ENCODE assay signal across 9 cellular contexts in the genomic region with DNA sequence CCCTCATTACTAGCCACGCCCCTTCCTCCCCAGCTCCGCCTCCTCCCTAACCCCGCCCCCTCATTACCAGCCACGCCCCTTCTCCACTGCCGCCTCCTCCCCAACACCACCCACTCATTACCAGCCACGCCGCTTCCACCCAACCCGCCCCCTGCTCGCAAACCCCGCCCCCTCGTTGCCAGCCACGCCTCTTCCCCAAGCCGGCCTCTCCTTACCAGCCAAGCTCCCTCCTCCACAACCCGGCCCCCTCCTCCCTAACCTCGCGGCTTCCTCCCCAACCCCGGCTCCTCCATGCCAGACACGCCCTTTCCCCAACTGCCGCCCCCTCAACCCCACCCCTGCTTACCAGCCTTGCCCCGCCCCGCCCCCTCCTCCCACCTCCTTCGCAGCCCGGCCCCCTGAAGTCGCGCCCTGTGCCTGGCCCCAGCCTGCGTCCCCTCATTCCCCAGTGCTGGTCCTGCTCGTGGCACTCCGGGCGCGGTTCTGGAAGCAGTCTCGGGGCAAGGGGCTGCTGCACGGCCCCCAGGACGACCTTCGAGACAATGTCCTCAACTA. TPM values are rescaled to one million over a fixed set of nuclear protein-coding genes. Genes with fewer than 3 reads are reported as not detected.
DNase-seq lines count a peak whose midpoint lies in the region; ATAC-seq, FAIRE-seq and TF ChIP-seq lines count a peak whose summit lies in the region.
"Had no signal": no experiment of that assay in that cellular context is flagged by ENCODE, and none has a peak within 500 bp of the region (broad histone marks: within the 10 kb centered on the region; RNA-seq: fewer than 3 reads in every experiment).

No MANE protein-coding gene starts in this region.

- no peak overlapping the region for H2BK12ac ChIP-seq in trophoblast cell (ENCODE audit: low read length)

- ATAC-seq in activated naive CD8-positive, alpha-beta T cell treated with anti-CD3 and anti-CD28 coated beads, Interleukin-2, amount 10 ng/mL, durations not matched to agents 7 days and 5 days (ENCODE audit: low read depth), result peak; percentile 16
- no peak for ATAC-seq in HG03139 (IDR thresholded peaks at IDR 0.05; ENCODE audit: unreplicated experiment)

- no peak overlapping the region for H3K27ac ChIP-seq in trophoblast cell (ENCODE audit: low read depth, low read length)
- H3K27ac ChIP-seq: 22Rv1 had no signal

- no peaks in the 10 kb centered on the region for H3K9me3 Mint-ChIP-seq in activated naive CD8-positive, alpha-beta T cell treated with anti-CD3 and anti-CD28 coated beads, Interleukin-2, amount 10 ng/mL, durations not matched to agents 7 days and 5 days

- H4K8ac ChIP-seq in trophoblast cell (ENCODE audit: low read depth, low read length), result no peak overlapping the region

- H3K4me2 ChIP-seq in trophoblast cell (ENCODE audit: low read length), result no peak overlapping the region

- no peak overlapping the region for H4K91ac ChIP-seq in trophoblast cell (ENCODE audit: low read depth, low read length)

- no peak overlapping the region for H3K27ac Mint-ChIP-seq in activated naive CD8-positive, alpha-beta T cell treated with anti-CD3 and anti-CD28 coated beads, Interleukin-2, amount 10 ng/mL, durations not matched to agents 7 days and 5 days

- no peak overlapping the region for H3K14ac ChIP-seq in trophoblast cell (ENCODE audit: low read length)

- FAIRE-seq in GM12891 (lab: Jason Lieb, UNC), result no peak

- H3K4me1 Mint-ChIP-seq in activated naive CD8-positive, alpha-beta T cell treated with anti-CD3 and anti-CD28 coated beads, Interleukin-2, amount 10 ng/mL, durations not matched to agents 7 days and 5 days, result no peaks in the 10 kb centered on the region

- H2BK120ac ChIP-seq in trophoblast cell (ENCODE audit: insufficient read depth, low read length, poor library complexity), result no peak overlapping the region

- DNase-seq in DMS 273 (lab: John Stamatoyannopoulos, UW; ENCODE audit: unreplicated experiment), result peak; percentile 62
- DNase-seq in DMS 273 treated with DMSO at 0.1 percent for 48 hours (lab: John Stamatoyannopoulos, UW), result no peak
- DNase-seq in NCI-H69 (lab: John Stamatoyannopoulos, UW), result peak; percentile 57
- peak; percentile 39 for DNase-seq in activated naive CD8-positive, alpha-beta T cell treated with anti-CD3 and anti-CD28 coated beads, Interleukin-2, amount 10 ng/mL, durations not matched to agents 7 days and 5 days
- DNase-seq in kidney tubule cell (ENCODE audit: low spot score), result peak; percentile 34
- DNase-seq in trophoblast cell, result no peak
- DNase-seq in GM12891 (ENCODE audit: insufficient read length, low spot score), result no peak

- peaks cover 4% of the 10 kb centered on the region for H3K27me3 ChIP-seq in trophoblast cell (ENCODE audit: insufficient read depth, low read length)

- no peak for TF ChIP-seq POLR2A in GM12891 (IDR thresholded peaks at IDR 0.05; ENCODE audit: low read depth, low read length)

- H2AK5ac ChIP-seq in trophoblast cell (ENCODE audit: low read length), result no peak overlapping the region

- H3K4ac ChIP-seq in trophoblast cell (ENCODE audit: low read depth, low read length), result no peak overlapping the region

- H3K18ac ChIP-seq in trophoblast cell (ENCODE audit: low read length), result no peak overlapping the region

- H2AFZ ChIP-seq in trophoblast cell (ENCODE audit: insufficient read depth, low read length, poor library complexity), result no peak overlapping the region

- no peaks in the 10 kb centered on the region for H3K36me3 ChIP-seq in trophoblast cell (ENCODE audit: control insufficient read depth in 1 of 2, insufficient read depth in 2 of 2, low read length in 2 of 2)

- H3K23ac ChIP-seq in trophoblast cell (ENCODE audit: low read length), result no peak overlapping the region

- no peak overlapping the region for H3K9ac ChIP-seq in trophoblast cell (ENCODE audit: low read length)

- H3K9me3 ChIP-seq in trophoblast cell (ENCODE audit: insufficient read depth, low read depth, low read length), result peaks cover 4% of the 10 kb centered on the region

- no peaks in the 10 kb centered on the region for H3K79me2 ChIP-seq in trophoblast cell (ENCODE audit: control insufficient read depth, insufficient read depth, low read length, poor library complexity)

- WGBS in trophoblast cell (ENCODE audit: extremely low coverage, insufficient coverage, insufficient read length), result no CpG with 5 or more reads among the region's 34 CpGs

- H3K36me3 Mint-ChIP-seq in activated naive CD8-positive, alpha-beta T cell treated with anti-CD3 and anti-CD28 coated beads, Interleukin-2, amount 10 ng/mL, durations not matched to agents 7 days and 5 days, result no peaks in the 10 kb centered on the region

- H3K4me3 Mint-ChIP-seq in activated naive CD8-positive, alpha-beta T cell treated with anti-CD3 and anti-CD28 coated beads, Interleukin-2, amount 10 ng/mL, durations not matched to agents 7 days and 5 days, result no peak overlapping the region

- H3K4me3 ChIP-seq in trophoblast cell (ENCODE audit: low read depth, low read length), result no peak overlapping the region

- H2BK5ac ChIP-seq in trophoblast cell (ENCODE audit: low read depth, low read length, poor library complexity), result no peak overlapping the region

- H3K79me1 ChIP-seq in trophoblast cell (ENCODE audit: low read length), result no peaks in the 10 kb centered on the region

- H4K12ac ChIP-seq in trophoblast cell (ENCODE audit: low read depth, low read length), result no peak overlapping the region

- H3K27me3 Mint-ChIP-seq in activated naive CD8-positive, alpha-beta T cell treated with anti-CD3 and anti-CD28 coated beads, Interleukin-2, amount 10 ng/mL, durations not matched to agents 7 days and 5 days, result no peaks in the 10 kb centered on the region

- POLR2A ChIA-PET in activated naive CD8-positive, alpha-beta T cell treated with anti-CD3 and anti-CD28 coated beads, Interleukin-2, amount 10 ng/mL, durations not matched to agents 7 days and 5 days (lab: Charles Lee), result interaction anchor here (0.7 to 1.1 kb wide), 3 partner anchors 12 to 1237 kb away, joined by 3 read pairs; no protein-coding TSS in a partner anchor

- H3K4me1 ChIP-seq in trophoblast cell (ENCODE audit: control insufficient read depth in 1 of 2, insufficient read depth in 2 of 2, low read length in 2 of 2), result peaks cover 0 to 4% of the 10 kb centered on the region in 2 experiments

TF ChIP-seq in GM12891, 5 proteins besides CTCF, POLR2A, EP300 and RAD21:
- TF ChIP-seq PAX5 (IDR thresholded peaks at IDR 0.05; ENCODE audit: insufficient read depth, low read length, severe bottlenecking) (no peak), SPI1 (IDR thresholded peaks at IDR 0.05; ENCODE audit: low read depth, low read length) (no peak), TAF1 (IDR thresholded peaks at IDR 0.05; ENCODE audit: low read depth, low read length) (no peak), POLR2AphosphoS5 (IDR thresholded peaks at IDR 0.05; ENCODE audit: low read depth, low read length) (no peak), POU2F2 (IDR thresholded peaks at IDR 0.05; ENCODE audit: low read depth, low read length) (no peak)

RNA-seq across cellular contexts. Expression of a gene that starts 7.2 kb away (rescaled TPM):
- total RNA-seq in activated naive CD8-positive, alpha-beta T cell treated with anti-CD3 and anti-CD28 coated beads, Interleukin-2, amount 10 ng/mL, durations not matched to agents 7 days and 5 days, result under 1 TPM; 0.25 to 0.34 TPM
- 2.1 and 2.2 TPM in 2 replicates for polyA plus RNA-seq in trophoblast cell (2013)
- 0.06 TPM for polyA plus RNA-seq in GM12891 (2012; ENCODE audit: low read depth, missing spikeins)

RNA-seq across cellular contexts. Expression of a gene that starts 21.6 kb away (rescaled TPM):
- total RNA-seq in activated naive CD8-positive, alpha-beta T cell treated with anti-CD3 and anti-CD28 coated beads, Interleukin-2, amount 10 ng/mL, durations not matched to agents 7 days and 5 days, result not detected
- 0.07 and 0.10 TPM in 2 replicates for polyA plus RNA-seq in trophoblast cell (2013)
- 0.22 TPM for polyA plus RNA-seq in GM12891 (2012; ENCODE audit: low read depth, missing spikeins)

RNA-seq across cellular contexts. Expression of a gene that starts 24.4 kb away (rescaled TPM):
- 10 to 100 TPM in 1 of 2 experiments, 1 to 10 TPM in 1; 9.0 to 10.4 TPM for total RNA-seq in activated naive CD8-positive, alpha-beta T cell treated with anti-CD3 and anti-CD28 coated beads, Interleukin-2, amount 10 ng/mL, durations not matched to agents 7 days and 5 days
- 11.2 and 13.0 TPM in 2 replicates for polyA plus RNA-seq in trophoblast cell (2013)
- polyA plus RNA-seq in GM12891 (2012; ENCODE audit: low read depth, missing spikeins), result 3.7 TPM

Comparison
In these comparisons a context has a peak if more than half of its experiments do, and no peak if none do; other contexts are left out.
1. DNase-seq: peak in DMS 273 (single experiment), NCI-H69 (single experiment), activated naive CD8-positive, alpha-beta T cell treated with anti-CD3 and anti-CD28 coated beads, Interleukin-2, amount 10 ng/mL, durations not matched to agents 7 days and 5 days (single experiment) and kidney tubule cell (single experiment); none in DMS 273 treated with DMSO at 0.1 percent for 48 hours (single experiment), trophoblast cell (0 of 2) and GM12891 (single experiment).